In genomic region chr1:206921772-206922265, GRCh38 we compare ENCODE assay signal across 8 cellular contexts. TPM values are rescaled to one million over a fixed set of nuclear protein-coding genes. Genes with fewer than 3 reads are reported as not detected.
DNase-seq lines count a peak whose midpoint lies in the region; ATAC-seq and TF ChIP-seq lines count a peak whose summit lies in the region.

Gene FCMR, minus strand, starts transcription at chr1:206921941. Its CDS starts 87 bp downstream, at chr1:206921854.

- intact Hi-C loops in activated B cell treated with CpG ODN at 0.5 μM for 24 hours (cut with micrococcal nuclease), result loop anchor here (1.0 to 10.0 kb wide), 9 partner anchors 8 to 1637 kb away; partner anchors contain the start of genes PFKFB2, RAB29 and YOD1

- CTCF ChIA-PET in activated B cell treated with CpG ODN at 0.5 μM for 24 hours (lab: Charles Lee), result interaction anchor here (1.0 to 3.5 kb wide), 8 partner anchors 10 to 188 kb away, joined by 3 to 64 read pairs (median 7); no protein-coding TSS in a partner anchor

- H3K4me1 Mint-ChIP-seq in activated B cell treated with CpG ODN at 0.5 μM for 24 hours, result peaks cover 31% of the 10 kb centered on the region

- POLR2A ChIA-PET in activated B cell treated with CpG ODN at 0.5 μM for 24 hours (lab: Charles Lee), result interaction anchor here (0.6 to 12.0 kb wide), 13 partner anchors 7 to 901 kb away, joined by 3 to 267 read pairs (median 4); partner anchors contain the start of gene MAPKAPK2

- TF ChIP-seq CTCF in activated B cell treated with CpG ODN at 0.5 μM for 24 hours (IDR thresholded peaks at IDR 0.05), result no peak

- H3K9me3 Mint-ChIP-seq in activated B cell treated with CpG ODN at 0.5 μM for 24 hours, result no peaks in the 10 kb centered on the region

- H3K27ac Mint-ChIP-seq in activated B cell treated with CpG ODN at 0.5 μM for 24 hours, result no peak within 1 kb of the TSS

- ATAC-seq in HG02642 (IDR thresholded peaks at IDR 0.05; ENCODE audit: poor library complexity, unreplicated experiment), result peak; percentile 20
- peak; percentile 9 for ATAC-seq in activated B cell treated with CpG ODN at 0.5 μM for 24 hours (ENCODE audit: low read depth)

- H3K4me3 Mint-ChIP-seq in activated B cell treated with CpG ODN at 0.5 μM for 24 hours, result no peak within 1 kb of the TSS

- DNase-seq in DMS79 (lab: John Stamatoyannopoulos, UW) (peak; percentile 68), activated B cell treated with CpG ODN at 0.5 μM for 24 hours (no peak), midbrain (lab: John Stamatoyannopoulos, UW) (peak; percentile 15), HuH-7.5 (ENCODE audit: low spot score) (no peak), NCI-H2107 (lab: John Stamatoyannopoulos, UW) (no peak), NCI-H774 (lab: John Stamatoyannopoulos, UW) (no peak), T1000 (lab: John Stamatoyannopoulos, UW) (no peak)

- H3K27me3 Mint-ChIP-seq in activated B cell treated with CpG ODN at 0.5 μM for 24 hours, result no peaks in the 10 kb centered on the region

- H3K36me3 Mint-ChIP-seq in activated B cell treated with CpG ODN at 0.5 μM for 24 hours (ENCODE audit: low read depth), result peaks cover 34% of the 10 kb centered on the region

RNA-seq across cellular contexts. Expression of gene FCMR, which starts in this region (rescaled TPM):
- total RNA-seq in activated B cell treated with CpG ODN at 0.5 μM for 24 hours, result 134 and 146 TPM in 2 replicates

Comparison
In these comparisons a context has a peak if more than half of its experiments do, and no peak if none do; other contexts are left out.
1. DNase-seq: peak in DMS79 (single experiment) and midbrain (single experiment); none in activated B cell treated with CpG ODN at 0.5 μM for 24 hours (single experiment), HuH-7.5 (single experiment), NCI-H2107 (single experiment), NCI-H774 (single experiment) and T1000 (single experiment).